In genomic region chrX:130726661-130727060, GRCh38 we compare ENCODE assay signal across 1 cellular context.
TF ChIP-seq lines count a peak whose summit lies in the region.

No MANE protein-coding gene starts in this region.

TF ChIP-seq in WTC11, 78 proteins besides CTCF, POLR2A, EP300 and RAD21 (continued from another document):
- TF ChIP-seq ZBTB43 (CRISPR knock-in tag; IDR thresholded peaks at IDR 0.05), result no peak
- no peak for TF ChIP-seq JUN (CRISPR knock-in tag; IDR thresholded peaks at IDR 0.05)
- TF ChIP-seq OVOL2 (CRISPR knock-in tag; IDR thresholded peaks at IDR 0.05; ENCODE audit: borderline replicate concordance), result no peak
